25 cellular contexts compared by ENCODE assay signal in genomic region chr7:137636376-137636775, GRCh38.
"Had no signal": no experiment of that assay in that cellular context is flagged by ENCODE, and none has a peak within 500 bp of the region (broad histone marks: within the 10 kb centered on the region; RNA-seq: fewer than 3 reads in every experiment).

No MANE protein-coding gene starts in this region.

- H3K4me3 ChIP-seq: ascending aorta, cardiac muscle cell had no signal

- DNase-seq: activated CD4-positive, alpha-beta T cell treated with anti-CD3 and anti-CD28 coated beads for 36 hours; activated CD4-positive, alpha-beta T cell treated with anti-CD3 and anti-CD28 coated beads, Interleukin-2, amount 10 ng/mL, durations not matched to agents 7 days and 5 days; activated CD4-positive, alpha-beta T cell treated with anti-CD3 and anti-CD28 coated beads, Interleukin-2, amount 50 U/mL, for 48 hours; activated CD8-positive, alpha-beta T cell treated with anti-CD3 and anti-CD28 coated beads, Interleukin-2, amount 10 ng/mL, durations not matched to agents 7 days and 5 days; activated gamma-delta T cell; activated naive CD4-positive, alpha-beta T cell treated with Interleukin-2 at 50 U/mL for 16 hours; activated naive CD8-positive, alpha-beta T cell treated with anti-CD3 and anti-CD28 coated beads, Interleukin-2, amount 10 ng/mL, durations not matched to agents 7 days and 5 days; activated T-cell treated with anti-CD3 and anti-CD28 coated beads, Interleukin-2, amount 50 U/mL, for 24 hours; amygdala; NCI-H1092 treated with DMSO at 0.1 percent for 48 hours; NCI-H1417; NCI-H146; NCI-H187; NCI-H2029 treated with DMSO at 0.1 percent for 48 hours; NCI-H2107; NCI-H226; NCI-H524 treated with DMSO at 0.1 percent for 48 hours; RPMI8226; SIG-M5 had no signal

- H3K9me3 ChIP-seq: ascending aorta had no signal

- H3K27me3 ChIP-seq: ascending aorta, cardiac muscle cell had no signal

- H3K4me1 ChIP-seq: ascending aorta had no signal

- ATAC-seq: activated CD4-positive, alpha-beta T cell treated with anti-CD3 and anti-CD28 coated beads for 36 hours; activated CD4-positive, CD25-positive, alpha-beta regulatory T cell treated with anti-CD3 and anti-CD28 coated beads, Interleukin-2, amount 50 U/mL, for 24 hours; activated CD8-positive, alpha-beta T cell treated with anti-CD3 and anti-CD28 coated beads, Interleukin-2, amount 10 ng/mL, durations not matched to agents 7 days and 5 days; Panc1; SK-N-SH treated with all-trans-retinoic acid at 6 μM for 48 hours; WTC11 had no signal

- H3K36me3 ChIP-seq: ascending aorta, cardiac muscle cell had no signal

- H3K27ac ChIP-seq: ascending aorta, cardiac muscle cell had no signal
